In genomic region chr3:104564045-104564643, GRCh38 we compare ENCODE assay signal across 8 cellular contexts.
DNase-seq lines count a peak whose midpoint lies in the region; ATAC-seq and TF ChIP-seq lines count a peak whose summit lies in the region.

No MANE protein-coding gene starts in this region.

- H3K27ac ChIP-seq in neural cell (ENCODE audit: low read length) = no peak overlapping the region

- H3K36me3 ChIP-seq in neural cell (ENCODE audit: insufficient read depth, low read length) = no peaks in the 10 kb centered on the region

- no peaks in the 10 kb centered on the region for H3K4me1 Mint-ChIP-seq in effector memory CD8-positive, alpha-beta T cell (ENCODE audit: low read depth in 2 of 2)
- no peaks in the 10 kb centered on the region for H3K4me1 Mint-ChIP-seq in type B pancreatic cell (ENCODE audit: unreplicated experiment)

- no peak overlapping the region for H3K4me3 Mint-ChIP-seq in effector memory CD8-positive, alpha-beta T cell
- no peak overlapping the region for H3K4me3 Mint-ChIP-seq in type B pancreatic cell

- no peak overlapping the region for H2AFZ ChIP-seq in neural cell (ENCODE audit: low read depth, low read length)

- H3K9me2 ChIP-seq in neural cell (ENCODE audit: insufficient read depth, low read length) = no peaks in the 10 kb centered on the region

- H3K27ac Mint-ChIP-seq in effector memory CD8-positive, alpha-beta T cell = no peak overlapping the region
- H3K27ac Mint-ChIP-seq in type B pancreatic cell = no peak overlapping the region

- DNase-seq in GM03348 (ENCODE audit: low spot score) (peak; percentile 4), MV-4-11 (lab: John Stamatoyannopoulos, UW) (peak; percentile 59), type B pancreatic cell (ENCODE audit: extremely low spot score, unreplicated experiment) (no peak), islet precursor cell (no peak)
- peak; percentile 57 for DNase-seq in activated CD4-positive, alpha-beta T cell treated with anti-CD3 and anti-CD28 coated beads, Interleukin-2, amount 50 U/mL, for 1 hour
- peak; percentile 43 to 55 (median 53) for DNase-seq in effector memory CD8-positive, alpha-beta T cell

- H3K27me3 ChIP-seq in neural cell (ENCODE audit: insufficient read depth, low read depth, low read length) = no peaks in the 10 kb centered on the region

- no peak overlapping the region for H3K4me2 ChIP-seq in neural cell (ENCODE audit: low read length)

- no peaks in the 10 kb centered on the region for H3K9me3 ChIP-seq in neural cell (ENCODE audit: low read length)

- H4K20me1 ChIP-seq in neural cell (ENCODE audit: insufficient read depth) = no peaks in the 10 kb centered on the region

- TF ChIP-seq CTCF in neural cell (IDR thresholded peaks at IDR 0.05; ENCODE audit: poor library complexity, severe bottlenecking) = peak; percentile 29
- peak; percentile 78 for TF ChIP-seq CTCF in type B pancreatic cell (conservative IDR thresholded peaks at IDR 0.05)

- H3K4me3 ChIP-seq in neural cell (ENCODE audit: low read length) = no peak overlapping the region

- TF ChIP-seq EP300 in neural cell (conservative IDR thresholded peaks at IDR 0.05; ENCODE audit: poor library complexity, severe bottlenecking) = no peak

- no peaks in the 10 kb centered on the region for H3K27me3 Mint-ChIP-seq in effector memory CD8-positive, alpha-beta T cell
- no peaks in the 10 kb centered on the region for H3K27me3 Mint-ChIP-seq in type B pancreatic cell

- no peak overlapping the region for H3K9ac ChIP-seq in neural cell (ENCODE audit: low read length)

- TF ChIP-seq RAD21 in neural cell (conservative IDR thresholded peaks at IDR 0.05) = no peak

- ATAC-seq in effector memory CD8-positive, alpha-beta T cell (replicated peaks) = peak; percentile 56
- no peak for ATAC-seq in GM19023 (IDR thresholded peaks at IDR 0.05; ENCODE audit: unreplicated experiment)

- H3K79me2 ChIP-seq in neural cell (replicated peaks; ENCODE audit: insufficient read depth, low read length) = no peaks in the 10 kb centered on the region

- no peaks in the 10 kb centered on the region for H3F3A ChIP-seq in neural cell (ENCODE audit: insufficient read depth, low read length, poor library complexity, severe bottlenecking)

- no peaks in the 10 kb centered on the region for H3K36me3 Mint-ChIP-seq in effector memory CD8-positive, alpha-beta T cell (ENCODE audit: insufficient read depth)
- H3K36me3 Mint-ChIP-seq in type B pancreatic cell = no peaks in the 10 kb centered on the region

- H3K9me3 Mint-ChIP-seq in effector memory CD8-positive, alpha-beta T cell = no peaks in the 10 kb centered on the region
- H3K9me3 Mint-ChIP-seq in type B pancreatic cell = peaks cover 10% of the 10 kb centered on the region

TF ChIP-seq in neural cell, 6 proteins besides CTCF, POLR2A, EP300 and RAD21:
- TF ChIP-seq REST (IDR thresholded peaks at IDR 0.05; ENCODE audit: borderline replicate concordance) (no peak), EZH2 (IDR thresholded peaks at IDR 0.05; ENCODE audit: borderline replicate concordance, insufficient read depth, low read length, poor library complexity, severe bottlenecking) (no peak), POLR2AphosphoS5 (IDR thresholded peaks at IDR 0.05) (no peak), MXI1 (conservative IDR thresholded peaks at IDR 0.05; ENCODE audit: poor library complexity, severe bottlenecking) (no peak), TAF1 (IDR thresholded peaks at IDR 0.05; ENCODE audit: low read depth) (no peak), SMC3 (conservative IDR thresholded peaks at IDR 0.05; ENCODE audit: poor library complexity) (no peak)

Comparison
In these comparisons a context has a peak if more than half of its experiments do, and no peak if none do; other contexts are left out.
1. DNase-seq: peak in GM03348 (single experiment), MV-4-11 (single experiment), activated CD4-positive, alpha-beta T cell treated with anti-CD3 and anti-CD28 coated beads, Interleukin-2, amount 50 U/mL, for 1 hour (single experiment) and effector memory CD8-positive, alpha-beta T cell (3 of 3); none in type B pancreatic cell (single experiment) and islet precursor cell (single experiment).